Comparison of ENCODE assay signal across 15 cellular contexts in the genomic region with DNA sequence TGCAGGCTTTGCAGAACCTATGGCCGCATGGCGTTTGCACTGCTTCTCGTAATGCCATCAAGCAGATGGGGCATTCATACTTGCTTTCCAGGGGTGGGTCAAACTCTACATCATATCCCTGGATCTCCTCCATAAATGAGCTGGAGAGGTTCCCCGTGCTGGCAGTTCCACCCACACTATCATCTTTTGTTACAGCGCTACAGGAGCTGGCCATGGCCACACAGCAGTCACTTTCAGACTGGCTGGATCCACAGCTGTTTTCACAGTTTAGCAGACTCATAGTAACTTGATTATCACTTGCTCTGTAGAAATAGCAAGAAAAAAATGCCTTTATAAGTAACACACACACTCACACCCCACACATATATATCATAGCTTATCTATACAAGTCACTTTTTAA. TPM values are rescaled to one million over a fixed set of nuclear protein-coding genes. Genes with fewer than 3 reads are reported as not detected.
DNase-seq lines count a peak whose midpoint lies in the region; ATAC-seq and TF ChIP-seq lines count a peak whose summit lies in the region.
"Had no signal": no experiment of that assay in that cellular context is flagged by ENCODE, and none has a peak within 500 bp of the region (broad histone marks: within the 10 kb centered on the region; RNA-seq: fewer than 3 reads in every experiment).

No MANE protein-coding gene starts in this region.

- H3K36me3 ChIP-seq in BLaER1 (peaks cover 55% of the 10 kb centered on the region), RWPE2 (ENCODE audit: low read depth) (peaks cover 69% of the 10 kb centered on the region), osteoblast (ENCODE audit: insufficient read depth, low read length) (peaks cover 26% of the 10 kb centered on the region)

- DNase-seq in RWPE2 (ENCODE audit: low spot score) (no peak), left cardiac atrium (no peak), osteoblast (ENCODE audit: insufficient read length, low spot score, missing footprints) (no peak), DMS 273 treated with DMSO at 0.1 percent for 48 hours (lab: John Stamatoyannopoulos, UW) (no peak)
- no peak for DNase-seq in stimulated activated CD4-positive, alpha-beta T cell treated with anti-CD3 and anti-CD28 coated beads, Interleukin-15, amount 100 ng/mL, for 24 hours
- DNase-seq: DMS153; islet precursor cell; NCI-H1092 treated with DMSO at 0.1 percent for 48 hours; stimulated activated naive CD8-positive, alpha-beta T cell treated with anti-CD3 and anti-CD28 coated beads, Interleukin-15, amount 100 ng/mL, for 72 hours had no signal

- no peak overlapping the region for H2AFZ ChIP-seq in osteoblast (ENCODE audit: low read length)

- H3K27ac ChIP-seq in BLaER1 = no peak overlapping the region
- peak overlapping the region; percentile 62 for H3K27ac ChIP-seq in RWPE2 (ENCODE audit: poor library complexity, severe bottlenecking)
- peak overlapping the region; percentile 80 for H3K27ac ChIP-seq in osteoblast (ENCODE audit: low read depth, low read length)
- H3K27ac ChIP-seq: SK-N-MC had no signal

- intact Hi-C loops in left cardiac atrium (cut with DNase I) = no loop called here

- peaks cover 77% of the 10 kb centered on the region for H4K20me1 ChIP-seq in BLaER1
- H4K20me1 ChIP-seq in osteoblast (ENCODE audit: insufficient read depth, low read length) = peaks cover 3% of the 10 kb centered on the region

- H3K4me2 ChIP-seq in BLaER1 (peak overlapping the region; percentile 16; the same call in 1 of the 2 replicates), osteoblast (ENCODE audit: insufficient read depth, low read length) (peak overlapping the region; percentile 4)

- peaks cover 57% of the 10 kb centered on the region for H3K79me2 ChIP-seq in osteoblast (ENCODE audit: insufficient read depth, low read length)

- no peak for TF ChIP-seq CTCF in RWPE2 (IDR thresholded peaks at IDR 0.05; ENCODE audit: poor library complexity, severe bottlenecking)
- TF ChIP-seq CTCF in osteoblast (IDR thresholded peaks at IDR 0.05; ENCODE audit: extremely low read depth, low read depth, low read length) = no peak

- H3K9ac ChIP-seq in BLaER1 = no peak overlapping the region

- ATAC-seq in RWPE2 (ENCODE audit: low read depth) (no peak), left cardiac atrium (peak; percentile 27 to 68), HG03521 (IDR thresholded peaks at IDR 0.05; ENCODE audit: unreplicated experiment) (no peak), HG03442 (IDR thresholded peaks at IDR 0.05; ENCODE audit: unreplicated experiment) (no peak)
- ATAC-seq: HepG2; stimulated activated naive CD8-positive, alpha-beta T cell treated with anti-CD3 and anti-CD28 coated beads, Interleukin-15, amount 100 ng/mL, for 72 hours had no signal

- H3K9me3 ChIP-seq in BLaER1 (no peaks in the 10 kb centered on the region), RWPE2 (ENCODE audit: severe bottlenecking) (no peaks in the 10 kb centered on the region), osteoblast (ENCODE audit: low read depth, low read length) (no peaks in the 10 kb centered on the region)

- H3K4me1 ChIP-seq in BLaER1 = peaks cover 35% of the 10 kb centered on the region
- H3K4me1 ChIP-seq in RWPE2 (ENCODE audit: insufficient read depth, poor library complexity, severe bottlenecking) = peaks cover 9% of the 10 kb centered on the region
- peaks cover 17% of the 10 kb centered on the region for H3K4me1 ChIP-seq in osteoblast (ENCODE audit: insufficient read depth, low read length)

- no peak overlapping the region for H3K4me3 ChIP-seq in BLaER1
- H3K4me3 ChIP-seq in RWPE2 (ENCODE audit: severe bottlenecking) = no peak overlapping the region
- no peak overlapping the region for H3K4me3 ChIP-seq in osteoblast (ENCODE audit: insufficient read depth, low read length)
- H3K4me3 ChIP-seq: SK-N-MC, skin epidermis had no signal

- no peaks in the 10 kb centered on the region for H3K27me3 ChIP-seq in BLaER1
- no peaks in the 10 kb centered on the region for H3K27me3 ChIP-seq in RWPE2 (ENCODE audit: insufficient read depth, poor library complexity, severe bottlenecking)
- H3K27me3 ChIP-seq in osteoblast (ENCODE audit: insufficient read depth, low read length) = no peaks in the 10 kb centered on the region

RNA-seq across cellular contexts. Expression of a gene that starts 8.8 kb away (rescaled TPM):
- total RNA-seq in left cardiac atrium (10 to 100 TPM in 1 of 2 donors, 1 to 10 TPM in 1; 9.7 to 13.1 TPM), osteoblast (11.6 and 12.1 TPM in 2 replicates)

Comparison
In these comparisons a context has a peak if more than half of its experiments do, and no peak if none do; other contexts are left out.
1. ATAC-seq: peak in left cardiac atrium (2 of 2); none in RWPE2 (single experiment), HG03521 (single experiment) and HG03442 (single experiment).